In genomic region chr2:121809607-121810006, GRCh38 we compare ENCODE assay signal across 18 cellular contexts. TPM values are rescaled to one million over a fixed set of nuclear protein-coding genes. Genes with fewer than 3 reads are reported as not detected.
A peak's percentile ranks its signal among the peaks of the same experiment; 100 is the strongest.
DNase-seq lines count a peak whose midpoint lies in the region; ATAC-seq and TF ChIP-seq lines count a peak whose summit lies in the region.
"Had no signal": no experiment of that assay in that cellular context is flagged by ENCODE, and none has a peak within 500 bp of the region (broad histone marks: within the 10 kb centered on the region; RNA-seq: fewer than 3 reads in every experiment).

No MANE protein-coding gene starts in this region.

- ATAC-seq in GM18867 (IDR thresholded peaks at IDR 0.05; ENCODE audit: unreplicated experiment) (no peak), HG02884 (IDR thresholded peaks at IDR 0.05; ENCODE audit: unreplicated experiment) (no peak)

- H3K9ac ChIP-seq in endodermal cell (ENCODE audit: extremely low read depth, low read length, poor library complexity, severe bottlenecking): no peak overlapping the region
- H3K9ac ChIP-seq: SK-N-SH had no signal

- DNase-seq in DMS53 (lab: John Stamatoyannopoulos, UW): peak; percentile 76
- peak; percentile 82 for DNase-seq in NCI-H2196 (lab: John Stamatoyannopoulos, UW; ENCODE audit: unreplicated experiment)
- peak; percentile 33 for DNase-seq in endodermal cell
- DNase-seq in stimulated activated naive CD4-positive, alpha-beta T cell treated with Interleukin-2 at 50 U/mL for 16 hours (lab: John Stamatoyannopoulos, UW): no peak
- no peak for DNase-seq in GM13977 (ENCODE audit: low spot score)
- DNase-seq: 8988T; Calu3; CD4-positive, alpha-beta memory T cell; DMS79; MG63; NCI-H1092; NCI-H146; NCI-H774; SK-N-SH; T-helper 1 cell had no signal

- no peak overlapping the region for H3K27ac ChIP-seq in endodermal cell (ENCODE audit: low read depth, low read length)

- H3K27me3 Mint-ChIP-seq in endodermal cell (ENCODE audit: insufficient read depth) (no peaks in the 10 kb centered on the region), nephron (ENCODE audit: low read depth) (peaks cover 9% of the 10 kb centered on the region)

- H3K9me3 Mint-ChIP-seq in endodermal cell (peaks cover 7% of the 10 kb centered on the region), nephron (peaks cover 3% of the 10 kb centered on the region)

- in situ Hi-C loops in GM13977 (cut with MboI; ENCODE audit: low pct_unique_long_range_greater_than_20kb, low sequenced_read_pairs, unreplicated experiment): no loop called here

- no peaks in the 10 kb centered on the region for H3K36me3 Mint-ChIP-seq in endodermal cell (ENCODE audit: low read depth)
- H3K36me3 Mint-ChIP-seq in nephron (ENCODE audit: low read depth): no peaks in the 10 kb centered on the region
- H3K36me3 Mint-ChIP-seq: CD4-positive, alpha-beta memory T cell had no signal

- 68 to 71% methylated on average over 4 of the region's 4 CpGs for WGBS in endodermal cell (ENCODE audit: insufficient coverage in 1 of 2, insufficient read length in 1 of 2), 2 experiments

- TF ChIP-seq CTCF in endodermal cell (conservative IDR thresholded peaks at IDR 0.05) (no peak), nephron (IDR thresholded peaks at IDR 0.05; ENCODE audit: unreplicated experiment in 3 of 3) (no peak), GM13977 (IDR thresholded peaks at IDR 0.05; ENCODE audit: extremely low read depth, insufficient read depth, missing control alignments) (no peak)

- no peaks in the 10 kb centered on the region for H3K27me3 ChIP-seq in endodermal cell (ENCODE audit: control insufficient read depth, insufficient read depth, low read length, poor library complexity, severe bottlenecking)
- H3K27me3 ChIP-seq: MG63 had no signal

- H3K4me1 Mint-ChIP-seq in endodermal cell: peaks cover 38% of the 10 kb centered on the region
- peaks cover 16% of the 10 kb centered on the region for H3K4me1 Mint-ChIP-seq in nephron

- H3K4me3 Mint-ChIP-seq in endodermal cell (no peak overlapping the region), nephron (no peak overlapping the region)
- H3K4me3 Mint-ChIP-seq: CD4-positive, alpha-beta memory T cell had no signal

- H3K36me3 ChIP-seq in endodermal cell (ENCODE audit: control insufficient read depth, insufficient read depth, low read length): no peaks in the 10 kb centered on the region
- H3K36me3 ChIP-seq: MG63 had no signal

- peaks cover 5% of the 10 kb centered on the region for H3K4me1 ChIP-seq in endodermal cell (ENCODE audit: control insufficient read depth, insufficient read depth, low read length)

- no peak overlapping the region for H3K4me3 ChIP-seq in endodermal cell (ENCODE audit: low read length)
- H3K4me3 ChIP-seq: MG63 had no signal

- no peak overlapping the region for H3K27ac Mint-ChIP-seq in endodermal cell
- H3K27ac Mint-ChIP-seq in nephron: peak overlapping the region in 2 of 3 experiments; percentile 47 to 82

- no peaks in the 10 kb centered on the region for H3K9me3 ChIP-seq in endodermal cell (ENCODE audit: control insufficient read depth, low read length)
- H3K9me3 ChIP-seq: MG63, SK-N-SH had no signal

RNA-seq across cellular contexts. Expression of gene TSN, which starts 54.2 kb away (rescaled TPM):
- 10 to 100 TPM; 71.5 to 79.8 TPM for total RNA-seq in endodermal cell
- polyA plus RNA-seq in endodermal cell (2013, experiment 1 of 2): 80.9 TPM
- 71.0 TPM for polyA plus RNA-seq in endodermal cell (2013, experiment 2 of 2)

Comparison
In these comparisons a context has a peak if more than half of its experiments do, and no peak if none do; other contexts are left out.
1. DNase-seq: peak in DMS53 (single experiment), NCI-H2196 (single experiment) and endodermal cell (single experiment); none in stimulated activated naive CD4-positive, alpha-beta T cell treated with Interleukin-2 at 50 U/mL for 16 hours (single experiment) and GM13977 (single experiment).